ENCODE assay signal across 1 cellular context in the genomic region with DNA sequence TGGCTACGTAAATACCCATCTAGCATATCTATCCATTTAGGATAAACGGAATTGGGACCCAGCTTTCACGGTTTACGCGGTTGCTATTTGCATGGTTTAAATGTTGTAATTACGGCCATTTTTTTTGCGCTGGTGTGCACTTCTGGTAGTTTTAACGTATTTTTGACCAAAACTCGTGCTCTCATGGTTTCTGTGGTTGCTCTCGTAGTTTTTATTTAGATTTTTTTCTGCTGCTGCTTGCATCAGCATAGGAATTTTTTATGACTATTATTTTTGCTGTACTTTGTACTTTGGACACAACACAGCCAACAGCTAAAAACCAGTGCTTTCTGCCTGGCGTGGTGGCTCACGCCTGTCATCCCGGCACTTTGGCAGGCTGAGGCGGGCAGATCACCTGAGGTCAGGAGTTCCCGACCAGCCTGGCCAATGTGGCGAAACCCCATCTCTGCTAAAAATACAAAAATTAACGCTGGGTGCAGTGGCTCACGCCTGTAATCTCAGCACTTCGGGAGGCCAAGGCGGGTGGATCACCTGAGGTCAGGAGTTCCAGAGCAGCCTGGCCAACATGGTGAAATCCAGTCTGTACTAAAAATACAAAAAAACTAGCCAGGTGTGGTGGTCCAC.
TF ChIP-seq lines count a peak whose summit lies in the region.

No MANE protein-coding gene starts in this region.

TF ChIP-seq in HepG2, 621 proteins besides CTCF, POLR2A, EP300 and RAD21 (continued from another document and continues in another):
- TF ChIP-seq, protein P1, sequence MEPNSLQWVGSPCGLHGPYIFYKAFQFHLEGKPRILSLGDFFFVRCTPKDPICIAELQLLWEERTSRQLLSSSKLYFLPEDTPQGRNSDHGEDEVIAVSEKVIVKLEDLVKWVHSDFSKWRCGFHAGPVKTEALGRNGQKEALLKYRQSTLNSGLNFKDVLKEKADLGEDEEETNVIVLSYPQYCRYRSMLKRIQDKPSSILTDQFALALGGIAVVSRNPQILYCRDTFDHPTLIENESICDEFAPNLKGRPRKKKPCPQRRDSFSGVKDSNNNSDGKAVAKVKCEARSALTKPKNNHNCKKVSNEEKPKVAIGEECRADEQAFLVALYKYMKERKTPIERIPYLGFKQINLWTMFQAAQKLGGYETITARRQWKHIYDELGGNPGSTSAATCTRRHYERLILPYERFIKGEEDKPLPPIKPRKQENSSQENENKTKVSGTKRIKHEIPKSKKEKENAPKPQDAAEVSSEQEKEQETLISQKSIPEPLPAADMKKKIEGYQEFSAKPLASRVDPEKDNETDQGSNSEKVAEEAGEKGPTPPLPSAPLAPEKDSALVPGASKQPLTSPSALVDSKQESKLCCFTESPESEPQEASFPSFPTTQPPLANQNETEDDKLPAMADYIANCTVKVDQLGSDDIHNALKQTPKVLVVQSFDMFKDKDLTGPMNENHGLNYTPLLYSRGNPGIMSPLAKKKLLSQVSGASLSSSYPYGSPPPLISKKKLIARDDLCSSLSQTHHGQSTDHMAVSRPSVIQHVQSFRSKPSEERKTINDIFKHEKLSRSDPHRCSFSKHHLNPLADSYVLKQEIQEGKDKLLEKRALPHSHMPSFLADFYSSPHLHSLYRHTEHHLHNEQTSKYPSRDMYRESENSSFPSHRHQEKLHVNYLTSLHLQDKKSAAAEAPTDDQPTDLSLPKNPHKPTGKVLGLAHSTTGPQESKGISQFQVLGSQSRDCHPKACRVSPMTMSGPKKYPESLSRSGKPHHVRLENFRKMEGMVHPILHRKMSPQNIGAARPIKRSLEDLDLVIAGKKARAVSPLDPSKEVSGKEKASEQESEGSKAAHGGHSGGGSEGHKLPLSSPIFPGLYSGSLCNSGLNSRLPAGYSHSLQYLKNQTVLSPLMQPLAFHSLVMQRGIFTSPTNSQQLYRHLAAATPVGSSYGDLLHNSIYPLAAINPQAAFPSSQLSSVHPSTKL (CRISPR knock-in tag; IDR thresholded peaks at IDR 0.05), result peak; percentile 67
- TF ChIP-seq ARID4A (CRISPR knock-in tag; IDR thresholded peaks at IDR 0.05; ENCODE audit: borderline replicate concordance) (peak; percentile 57; the same call in 1 of the 2 replicates), TEAD3 (CRISPR knock-in tag; optimal IDR thresholded peaks at IDR 0.05; ENCODE audit: borderline replicate concordance) (peak; percentile 72), ZBTB26 (CRISPR knock-in tag; IDR thresholded peaks at IDR 0.05; ENCODE audit: borderline replicate concordance) (no peak), ZUFSP (CRISPR knock-in tag; IDR thresholded peaks at IDR 0.05; ENCODE audit: borderline replicate concordance) (no peak), GABPB1 (CRISPR knock-in tag; IDR thresholded peaks at IDR 0.05) (peak; percentile 29; the same call in 1 of the 2 replicates), EEA1 (CRISPR knock-in tag; IDR thresholded peaks at IDR 0.05; ENCODE audit: borderline replicate concordance) (no peak), TBX2 (CRISPR knock-in tag; IDR thresholded peaks at IDR 0.05; ENCODE audit: borderline replicate concordance) (peak; percentile 38; the same call in 1 of the 2 replicates), U2AF2 (IDR thresholded peaks at IDR 0.05; ENCODE audit: low read depth, low read length) (no peak), ZNF121 (CRISPR knock-in tag; IDR thresholded peaks at IDR 0.05) (peak; percentile 93), LCORL (IDR thresholded peaks at IDR 0.05) (no peak), LCORL (CRISPR knock-in tag; IDR thresholded peaks at IDR 0.05) (peak; percentile 41; the same call in 1 of the 2 replicates), ZNF225 (CRISPR knock-in tag; IDR thresholded peaks at IDR 0.05) (no peak; the same call in 1 of the 2 replicates), MNT (IDR thresholded peaks at IDR 0.05) (0 out of 2 replicates have a peak, but pooled peaks have one; percentile 27), MXI1 (IDR thresholded peaks at IDR 0.05; ENCODE audit: borderline replicate concordance, low read depth, low read length) (peak; percentile 63; the same call in 1 of the 3 replicates), ZHX2 (IDR thresholded peaks at IDR 0.05; ENCODE audit: low read depth) (0 out of 2 replicates have a peak, but pooled peaks have one; percentile 15), ZHX2 (CRISPR knock-in tag; IDR thresholded peaks at IDR 0.05; ENCODE audit: borderline replicate concordance) (no peak), NR2F6 (IDR thresholded peaks at IDR 0.05) (peak; percentile 47; the same call in 1 of the 2 replicates), NR2F6 (CRISPR knock-in tag; IDR thresholded peaks at IDR 0.05) (peak; percentile 70), ZNF572 (CRISPR knock-in tag; IDR thresholded peaks at IDR 0.05) (no peak), ZBTB7A (CRISPR knock-in tag; IDR thresholded peaks at IDR 0.05) (no peak), HCFC1 (IDR thresholded peaks at IDR 0.05; ENCODE audit: low read depth, low read length) (no peak), ZNF20 (CRISPR knock-in tag; IDR thresholded peaks at IDR 0.05) (no peak), ZSCAN5A (CRISPR knock-in tag; IDR thresholded peaks at IDR 0.05; ENCODE audit: borderline replicate concordance) (no peak), MAF1 (CRISPR knock-in tag; IDR thresholded peaks at IDR 0.05; ENCODE audit: borderline replicate concordance) (no peak), ZNF878 (CRISPR knock-in tag; IDR thresholded peaks at IDR 0.05) (no peak), BCL6 (CRISPR knock-in tag; IDR thresholded peaks at IDR 0.05) (peak; percentile 54), MEIS1 (CRISPR knock-in tag; IDR thresholded peaks at IDR 0.05; ENCODE audit: borderline replicate concordance) (no peak), ZNF292 (CRISPR knock-in tag; IDR thresholded peaks at IDR 0.05; ENCODE audit: borderline replicate concordance, low read depth) (peak; percentile 58; the same call in 1 of the 2 replicates), MED1 (CRISPR knock-in tag; IDR thresholded peaks at IDR 0.05) (peak; percentile 61), NRL (CRISPR knock-in tag; IDR thresholded peaks at IDR 0.05; ENCODE audit: borderline replicate concordance) (no peak), RARA (CRISPR knock-in tag; IDR thresholded peaks at IDR 0.05) (peak; percentile 74)
- TF ChIP-seq, protein P2, sequence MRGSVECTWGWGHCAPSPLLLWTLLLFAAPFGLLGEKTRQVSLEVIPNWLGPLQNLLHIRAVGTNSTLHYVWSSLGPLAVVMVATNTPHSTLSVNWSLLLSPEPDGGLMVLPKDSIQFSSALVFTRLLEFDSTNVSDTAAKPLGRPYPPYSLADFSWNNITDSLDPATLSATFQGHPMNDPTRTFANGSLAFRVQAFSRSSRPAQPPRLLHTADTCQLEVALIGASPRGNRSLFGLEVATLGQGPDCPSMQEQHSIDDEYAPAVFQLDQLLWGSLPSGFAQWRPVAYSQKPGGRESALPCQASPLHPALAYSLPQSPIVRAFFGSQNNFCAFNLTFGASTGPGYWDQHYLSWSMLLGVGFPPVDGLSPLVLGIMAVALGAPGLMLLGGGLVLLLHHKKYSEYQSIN (CRISPR knock-in tag; IDR thresholded peaks at IDR 0.05; ENCODE audit: borderline replicate concordance), result no peak
